Comparison of ENCODE assay signal across 27 cellular contexts in the genomic region with DNA sequence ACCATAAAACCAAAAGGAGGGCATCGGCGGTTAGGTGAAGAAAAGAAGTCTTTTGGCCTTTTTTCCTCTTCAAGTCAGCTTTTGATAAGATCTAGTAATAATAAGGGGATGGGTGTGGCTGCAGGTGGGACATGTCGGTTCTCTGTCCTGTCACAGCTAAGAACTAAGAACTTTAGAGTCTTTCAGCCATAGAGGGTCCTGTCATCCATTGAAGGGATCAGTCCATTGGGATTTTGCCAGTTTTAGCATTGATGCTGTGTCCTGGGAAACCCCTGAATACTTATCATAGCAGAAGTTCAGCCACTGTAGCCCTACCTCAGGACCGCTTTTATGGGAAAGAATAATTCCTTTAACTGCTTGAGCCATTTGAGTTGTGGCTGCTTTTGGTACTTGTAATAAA. TPM values are rescaled to one million over a fixed set of nuclear protein-coding genes. Genes with fewer than 3 reads are reported as not detected.
DNase-seq lines count a peak whose midpoint lies in the region; ATAC-seq and TF ChIP-seq lines count a peak whose summit lies in the region.
"Had no signal": no experiment of that assay in that cellular context is flagged by ENCODE, and none has a peak within 500 bp of the region (broad histone marks: within the 10 kb centered on the region; RNA-seq: fewer than 3 reads in every experiment).

No MANE protein-coding gene starts in this region.

- peaks cover 15% of the 10 kb centered on the region for H3K27me3 Mint-ChIP-seq in activated CD8-positive, alpha-beta memory T cell treated with anti-CD3 and anti-CD28 coated beads, Interleukin-2, amount 10 ng/mL, durations not matched to agents 7 days and 5 days
- H3K27me3 Mint-ChIP-seq in GM23338 (ENCODE audit: insufficient read depth, low read depth, poor library complexity): peaks cover 10% of the 10 kb centered on the region
- peaks cover 23% of the 10 kb centered on the region for H3K27me3 Mint-ChIP-seq in brain

- H3K9me3 ChIP-seq in neural cell (ENCODE audit: low read length): peaks cover 4% of the 10 kb centered on the region
- H3K9me3 ChIP-seq: HAP-1, Peyer's patch had no signal

- H3K4me3 Mint-ChIP-seq in activated CD8-positive, alpha-beta memory T cell treated with anti-CD3 and anti-CD28 coated beads, Interleukin-2, amount 10 ng/mL, durations not matched to agents 7 days and 5 days: no peak overlapping the region
- H3K4me3 Mint-ChIP-seq in GM23338: peak overlapping the region; percentile 96; the same call in 2 of the 3 replicates
- H3K4me3 Mint-ChIP-seq in brain: peak overlapping the region; percentile 94 to 98 (median 96)

- TF ChIP-seq EP300 in neural cell (conservative IDR thresholded peaks at IDR 0.05; ENCODE audit: poor library complexity, severe bottlenecking): no peak

- no peak for TF ChIP-seq CTCF in GM23338 (conservative IDR thresholded peaks at IDR 0.05; ENCODE audit: low read depth in 2 of 2)
- TF ChIP-seq CTCF in brain (conservative IDR thresholded peaks at IDR 0.05): no peak
- TF ChIP-seq CTCF in neural cell (IDR thresholded peaks at IDR 0.05; ENCODE audit: poor library complexity, severe bottlenecking): no peak

- H3K36me3 Mint-ChIP-seq in activated CD8-positive, alpha-beta memory T cell treated with anti-CD3 and anti-CD28 coated beads, Interleukin-2, amount 10 ng/mL, durations not matched to agents 7 days and 5 days: no peaks in the 10 kb centered on the region
- H3K36me3 Mint-ChIP-seq in GM23338 (ENCODE audit: low read depth): no peaks in the 10 kb centered on the region
- H3K36me3 Mint-ChIP-seq in brain: no peaks in the 10 kb centered on the region

- TF ChIP-seq RAD21 in neural cell (conservative IDR thresholded peaks at IDR 0.05): no peak

- H3K4me1 ChIP-seq in GM23338 (ENCODE audit: insufficient read depth): peaks cover 4% of the 10 kb centered on the region; the same call in 1 of the 2 replicates
- H3K4me1 ChIP-seq: Peyer's patch had no signal

- H3K4me1 Mint-ChIP-seq in activated CD8-positive, alpha-beta memory T cell treated with anti-CD3 and anti-CD28 coated beads, Interleukin-2, amount 10 ng/mL, durations not matched to agents 7 days and 5 days: peaks cover 12% of the 10 kb centered on the region
- H3K4me1 Mint-ChIP-seq in GM23338: peaks cover 4% of the 10 kb centered on the region; the same call in 2 of the 3 replicates
- peaks cover 35% of the 10 kb centered on the region for H3K4me1 Mint-ChIP-seq in brain

- ATAC-seq in activated CD8-positive, alpha-beta memory T cell treated with anti-CD3 and anti-CD28 coated beads, Interleukin-2, amount 10 ng/mL, durations not matched to agents 7 days and 5 days: no peak
- ATAC-seq in GM23338: no peak
- ATAC-seq: effector memory CD8-positive, alpha-beta T cell; esophagus mucosa; gastroesophageal sphincter had no signal

- H3K36me3 ChIP-seq in GM23338 (ENCODE audit: insufficient read depth): no peaks in the 10 kb centered on the region
- H3K36me3 ChIP-seq in neural cell (ENCODE audit: insufficient read depth, low read length): no peaks in the 10 kb centered on the region
- H3K36me3 ChIP-seq: brain microvascular endothelial cell, gastroesophageal sphincter, HAP-1, left ventricle myocardium inferior, Peyer's patch had no signal

- H3K4me2 ChIP-seq in GM23338 (no peak overlapping the region), neural cell (ENCODE audit: low read length) (no peak overlapping the region)

- no peak overlapping the region for H3K9ac ChIP-seq in neural cell (ENCODE audit: low read length)

- H3K27ac ChIP-seq in GM23338 (ENCODE audit: low read depth) (no peak overlapping the region), neural cell (ENCODE audit: low read length) (no peak overlapping the region)
- H3K27ac ChIP-seq: brain microvascular endothelial cell, gastroesophageal sphincter, left ventricle myocardium inferior had no signal

- H3K27me3 ChIP-seq in GM23338 (ENCODE audit: insufficient read depth) (0 out of 2 replicates have a peak, but pooled peaks cover 8% of the 10 kb centered on the region), neural cell (ENCODE audit: insufficient read depth, low read depth, low read length) (no peaks in the 10 kb centered on the region)
- H3K27me3 ChIP-seq: brain microvascular endothelial cell, Peyer's patch had no signal

- CTCF ChIA-PET in activated CD8-positive, alpha-beta memory T cell treated with anti-CD3 and anti-CD28 coated beads, Interleukin-2, amount 10 ng/mL, durations not matched to agents 7 days and 5 days (lab: Charles Lee): no interaction called here

- H3K4me3 ChIP-seq in GM23338 (no peak overlapping the region), neural cell (ENCODE audit: low read length) (peak overlapping the region; percentile 72)

- H3K79me2 ChIP-seq in GM23338 (replicated peaks; ENCODE audit: insufficient read depth): no peaks in the 10 kb centered on the region
- no peaks in the 10 kb centered on the region for H3K79me2 ChIP-seq in neural cell (replicated peaks; ENCODE audit: insufficient read depth, low read length)

- peaks cover 2% of the 10 kb centered on the region for H3K9me3 Mint-ChIP-seq in activated CD8-positive, alpha-beta memory T cell treated with anti-CD3 and anti-CD28 coated beads, Interleukin-2, amount 10 ng/mL, durations not matched to agents 7 days and 5 days (ENCODE audit: low read depth)
- H3K9me3 Mint-ChIP-seq in GM23338 (no peaks in the 10 kb centered on the region; the same call in 2 of the 3 replicates), brain (peaks cover 0 to 8% (median 0%) of the 10 kb centered on the region in 5 experiments)
- H3K9me3 Mint-ChIP-seq: effector memory CD8-positive, alpha-beta T cell had no signal

- DNase-seq in activated CD8-positive, alpha-beta memory T cell treated with anti-CD3 and anti-CD28 coated beads, Interleukin-2, amount 10 ng/mL, durations not matched to agents 7 days and 5 days: peak; percentile 25
- DNase-seq in activated CD8-positive, alpha-beta memory T cell treated with anti-CD3 and anti-CD28 coated beads for 24 hours: no peak
- DNase-seq in GM23338 (ENCODE audit: low spot score) (no peak), midbrain (lab: John Stamatoyannopoulos, UW) (no peak), GF-D8 (lab: John Stamatoyannopoulos, UW) (no peak), GOT3 (lab: John Stamatoyannopoulos, UW) (no peak)
- DNase-seq: activated CD4-positive, CD25-positive, alpha-beta regulatory T cell treated with anti-CD3 and anti-CD28 coated beads, Interleukin-2, amount 50 U/mL, for 72 hours; brain microvascular endothelial cell; effector memory CD8-positive, alpha-beta T cell; Karpas-422; left ventricle myocardium inferior; MV-4-11; NCI-H1694; NCI-H510A treated with DMSO at 0.1 percent for 48 hours; Peyer's patch; SIG-M5 had no signal

- H2AFZ ChIP-seq in GM23338 (no peak overlapping the region), neural cell (ENCODE audit: low read depth, low read length) (no peak overlapping the region)

- H3K9me2 ChIP-seq in GM23338 (ENCODE audit: insufficient read depth) (peaks cover 21% of the 10 kb centered on the region; the same call in 1 of the 2 replicates), neural cell (ENCODE audit: insufficient read depth, low read length) (no peaks in the 10 kb centered on the region)

- no peaks in the 10 kb centered on the region for H4K20me1 ChIP-seq in GM23338 (replicated peaks; ENCODE audit: insufficient read depth)
- H4K20me1 ChIP-seq in neural cell (ENCODE audit: insufficient read depth): no peaks in the 10 kb centered on the region

- no peaks in the 10 kb centered on the region for H3F3A ChIP-seq in GM23338 (replicated peaks; ENCODE audit: low read depth)
- peaks cover 5% of the 10 kb centered on the region for H3F3A ChIP-seq in neural cell (ENCODE audit: insufficient read depth, low read length, poor library complexity, severe bottlenecking)

- no peak overlapping the region for H3K27ac Mint-ChIP-seq in activated CD8-positive, alpha-beta memory T cell treated with anti-CD3 and anti-CD28 coated beads, Interleukin-2, amount 10 ng/mL, durations not matched to agents 7 days and 5 days
- H3K27ac Mint-ChIP-seq in GM23338: no peak overlapping the region
- H3K27ac Mint-ChIP-seq in brain: peak overlapping the region in 1 of 5 experiments; percentile 98
- H3K27ac Mint-ChIP-seq: activated T-helper 1 cell treated with anti-CD3 and anti-CD28 coated beads, Interleukin-12 subunit alpha, Interleukin-12 subunit beta, Interleukin-2, Interleukin-4 antibody, amounts not matched to agents 30 ng/mL and 10 ng/mL and 1 ng/mL, durations not matched to agents 14 hours and 24 hours and 36 hours had no signal

TF ChIP-seq in neural cell, 6 proteins besides CTCF, POLR2A, EP300 and RAD21 (continues in another document):
- TF ChIP-seq SMC3 (conservative IDR thresholded peaks at IDR 0.05; ENCODE audit: poor library complexity): no peak
- TF ChIP-seq MXI1 (conservative IDR thresholded peaks at IDR 0.05; ENCODE audit: poor library complexity, severe bottlenecking): no peak
- TF ChIP-seq EZH2 (IDR thresholded peaks at IDR 0.05; ENCODE audit: borderline replicate concordance, insufficient read depth, low read length, poor library complexity, severe bottlenecking): no peak

RNA-seq across cellular contexts. Expression of a gene that starts 18.2 kb away (rescaled TPM):
- not detected for total RNA-seq in activated CD8-positive, alpha-beta memory T cell treated with anti-CD3 and anti-CD28 coated beads, Interleukin-2, amount 10 ng/mL, durations not matched to agents 7 days and 5 days
- total RNA-seq in GM23338 (2014; rRNA removed; shearing (Covaris generic)): not detected in 2 replicates
- polyA plus RNA-seq in GM23338 (2016; fragmentation: Nextera tagmentation; extraction: Ambion mirVana) (not detected in 2 replicates), brain (ENCODE audit: insufficient read depth, low read depth, low replicate concordance) (not detected), neural cell (not detected in 2 replicates)
- not detected in 2 replicates for polyA minus RNA-seq in neural cell
- total RNA-seq: activated CD8-positive, alpha-beta memory T cell treated with anti-CD3 and anti-CD28 coated beads for 36 hours; activated T-helper 1 cell treated with anti-CD3 and anti-CD28 coated beads, Interleukin-12 subunit alpha, Interleukin-12 subunit beta, Interleukin-2, Interleukin-4 antibody, amounts not matched to agents 30 ng/mL and 10 ng/mL and 1 ng/mL, durations not matched to agents 14 hours and 24 hours and 36 hours; Daoy; esophagus mucosa; gastroesophageal sphincter; left ventricle myocardium inferior; Peyer's patch; smooth muscle cell; ureter had no signal
- polyA plus RNA-seq: adipose tissue, smooth muscle cell had no signal
